8 cellular contexts compared by ENCODE assay signal in the genomic region with DNA sequence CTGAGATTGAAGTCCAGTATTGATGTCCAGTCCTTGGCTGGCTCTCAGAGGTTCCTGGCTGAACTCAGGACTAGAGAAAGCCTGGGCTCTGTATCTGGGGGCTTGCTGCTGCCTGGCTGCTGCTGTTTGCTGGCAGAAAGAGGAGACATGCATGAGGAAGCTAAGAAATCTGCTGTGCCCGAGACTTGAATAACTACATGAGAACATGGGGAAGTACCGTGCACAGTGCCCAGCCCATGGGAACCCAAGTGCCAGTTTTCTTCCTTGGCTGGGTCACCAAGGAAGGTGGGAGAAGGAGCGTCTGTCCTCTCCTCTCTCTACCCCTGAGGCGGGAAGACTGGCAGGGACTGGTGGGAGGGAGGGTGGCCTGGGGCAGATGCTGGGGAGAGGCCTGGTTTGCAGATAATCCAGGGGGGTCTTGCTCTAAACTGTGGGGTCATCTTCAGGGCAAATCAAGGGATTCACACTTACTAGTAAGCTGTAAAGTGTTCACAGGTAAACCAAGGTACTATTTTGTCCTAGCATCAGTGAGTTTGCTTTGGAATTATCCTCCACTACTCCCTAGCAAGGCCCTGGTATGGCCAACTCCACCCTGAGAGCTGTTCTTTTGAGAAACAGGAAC. TPM values are rescaled to one million over a fixed set of nuclear protein-coding genes. Genes with fewer than 3 reads are reported as not detected.
DNase-seq lines count a peak whose midpoint lies in the region; ATAC-seq and TF ChIP-seq lines count a peak whose summit lies in the region.

No MANE protein-coding gene starts in this region.

- H3K36me3 ChIP-seq in DOHH2 (ENCODE audit: control insufficient read depth, low read length) (peaks cover 18% of the 10 kb centered on the region), Panc1 (ENCODE audit: control insufficient read depth, insufficient read depth, low read length) (no peaks in the 10 kb centered on the region), fibroblast of lung (ENCODE audit: control insufficient read depth, insufficient read depth, low read length) (no peaks in the 10 kb centered on the region), psoas muscle (ENCODE audit: insufficient read depth in 1 of 2, low read depth in 1 of 2) (no peaks in the 10 kb centered on the region), endodermal cell (ENCODE audit: control insufficient read depth, insufficient read depth, low read length) (no peaks in the 10 kb centered on the region)

- peaks cover 5% of the 10 kb centered on the region for H3K27me3 Mint-ChIP-seq in endodermal cell (ENCODE audit: insufficient read depth)

- TF ChIP-seq CTCF in DOHH2 (IDR thresholded peaks at IDR 0.05; ENCODE audit: low read depth, low read length, poor library complexity, severe bottlenecking) (no peak), Panc1 (IDR thresholded peaks at IDR 0.05) (no peak), fibroblast of lung (conservative IDR thresholded peaks at IDR 0.05 in 1 of 2, IDR thresholded peaks at IDR 0.05 in 1 of 2; ENCODE audit: low read depth in 1 of 2, low read length in 2 of 2) (no peak), psoas muscle (IDR thresholded peaks at IDR 0.05) (no peak), endodermal cell (conservative IDR thresholded peaks at IDR 0.05) (no peak)

- H3K4me1 ChIP-seq in DOHH2 (ENCODE audit: control insufficient read depth, low read length) (peaks cover 58% of the 10 kb centered on the region), Panc1 (ENCODE audit: control insufficient read depth, insufficient read depth, low read length) (peaks cover 7% of the 10 kb centered on the region; the same call in 1 of the 2 replicates), fibroblast of lung (ENCODE audit: control insufficient read depth, extremely low read depth, insufficient read depth, low read length) (peaks cover 13% of the 10 kb centered on the region), psoas muscle (peaks cover 18% of the 10 kb centered on the region), endodermal cell (ENCODE audit: control insufficient read depth, insufficient read depth, low read length) (no peaks in the 10 kb centered on the region)

- H3K4me2 ChIP-seq in DOHH2 (ENCODE audit: low read length) (peak overlapping the region; percentile 85), fibroblast of lung (ENCODE audit: extremely low read depth, insufficient read depth, low read length) (no peak overlapping the region)

- peaks cover 18% of the 10 kb centered on the region for H3F3A ChIP-seq in DOHH2 (ENCODE audit: control insufficient read depth, insufficient read depth)

- no peaks in the 10 kb centered on the region for H3K27me3 ChIP-seq in DOHH2 (ENCODE audit: control insufficient read depth, low read length)
- no peaks in the 10 kb centered on the region for H3K27me3 ChIP-seq in Panc1 (ENCODE audit: control insufficient read depth, insufficient read depth, low read length)
- no peaks in the 10 kb centered on the region for H3K27me3 ChIP-seq in fibroblast of lung (ENCODE audit: control insufficient read depth, insufficient read depth, low read length)
- H3K27me3 ChIP-seq in psoas muscle (ENCODE audit: insufficient read depth in 3 of 3, low read length in 2 of 3): no peaks in the 10 kb centered on the region
- H3K27me3 ChIP-seq in endodermal cell (ENCODE audit: control insufficient read depth, insufficient read depth, low read length, poor library complexity, severe bottlenecking): no peaks in the 10 kb centered on the region

- POLR2A ChIA-PET in Panc1 (lab: Charles Lee): no interaction called here

- H3K27ac ChIP-seq in DOHH2 (ENCODE audit: low read depth, low read length): peak overlapping the region; percentile 93
- H3K27ac ChIP-seq in Panc1 (ENCODE audit: low read length): peak overlapping the region; percentile 23; the same call in 1 of the 2 replicates
- peak overlapping the region; percentile 77 for H3K27ac ChIP-seq in fibroblast of lung (ENCODE audit: insufficient read depth, low read length)
- peak overlapping the region; percentile 60 for H3K27ac ChIP-seq in psoas muscle
- H3K27ac ChIP-seq in endodermal cell (ENCODE audit: low read depth, low read length): no peak overlapping the region

- H3K27ac Mint-ChIP-seq in endodermal cell: no peak overlapping the region

- H3K79me2 ChIP-seq in DOHH2 (ENCODE audit: control insufficient read depth, low read length) (no peaks in the 10 kb centered on the region), fibroblast of lung (ENCODE audit: control insufficient read depth, insufficient read depth, low read length) (no peaks in the 10 kb centered on the region)

- H3K9ac ChIP-seq in fibroblast of lung (ENCODE audit: insufficient read depth, low read length) (no peak overlapping the region), endodermal cell (ENCODE audit: extremely low read depth, low read length, poor library complexity, severe bottlenecking) (no peak overlapping the region)

- H2AFZ ChIP-seq in fibroblast of lung (ENCODE audit: low read length): peak overlapping the region; percentile 9

- CTCF ChIA-PET in Panc1 (lab: Charles Lee): no interaction called here

- H3K4me3 ChIP-seq in DOHH2 (ENCODE audit: low read length): peak overlapping the region; percentile 60
- no peak overlapping the region for H3K4me3 ChIP-seq in Panc1 (ENCODE audit: low read depth in 2 of 2, low read length in 2 of 2)
- no peak overlapping the region for H3K4me3 ChIP-seq in fibroblast of lung (replicated peaks in 1 of 4; ENCODE audit: control extremely low read depth in 1 of 4, insufficient read depth in 1 of 4, low read depth in 3 of 4, low read length in 4 of 4)
- no peak overlapping the region for H3K4me3 ChIP-seq in psoas muscle
- H3K4me3 ChIP-seq in endodermal cell (ENCODE audit: low read length): no peak overlapping the region

- DNase-seq in Panc1 (ENCODE audit: low read depth, low spot score) (no peak), fibroblast of lung (ENCODE audit: low read depth in 2 of 2) (no peak), psoas muscle (no peak), endodermal cell (no peak), activated gamma-delta T cell (lab: John Stamatoyannopoulos, UW) (no peak)
- DNase-seq in stimulated activated CD4-positive, alpha-beta T cell treated with anti-CD3 and anti-CD28 coated beads, Interleukin-4, amount 100 ng/mL, for 4 hours: no peak

- H3K36me3 Mint-ChIP-seq in endodermal cell (ENCODE audit: low read depth): peaks cover 1% of the 10 kb centered on the region

- peak; percentile 30; the same call in 1 of the 2 replicates for ATAC-seq in Panc1
- peak in 3 of 4 donors; percentile 31 to 48 (median 39) for ATAC-seq in psoas muscle
- ATAC-seq in HG03045 (IDR thresholded peaks at IDR 0.05; ENCODE audit: unreplicated experiment): no peak

- 54 to 70% (median 57%) methylated on average over 3 to 4 of the region's 4 CpGs for WGBS in psoas muscle, 3 donors
- 96 to 100% methylated on average over 2 to 3 of the region's 4 CpGs for whole genome bisulfite sequencing in endodermal cell (ENCODE audit: insufficient coverage in 1 of 2, insufficient read length in 1 of 2), 2 experiments

- H3K9me3 ChIP-seq in DOHH2 (ENCODE audit: control insufficient read depth, insufficient read depth, low read length) (peaks cover 19% of the 10 kb centered on the region), Panc1 (ENCODE audit: control insufficient read depth, insufficient read depth, low read depth, low read length) (0 out of 2 replicates have a peak, but pooled peaks cover 3% of the 10 kb centered on the region), fibroblast of lung (ENCODE audit: control insufficient read depth, insufficient read depth, low read depth, low read length) (no peaks in the 10 kb centered on the region), psoas muscle (no peaks in the 10 kb centered on the region), endodermal cell (ENCODE audit: control insufficient read depth, low read length) (peaks cover 20% of the 10 kb centered on the region)

- H3K9me3 Mint-ChIP-seq in endodermal cell: peaks cover 23% of the 10 kb centered on the region

- in situ Hi-C loops in Panc1 (cut with HindIII; ENCODE audit: low pct_unique_long_range_greater_than_20kb, low sequenced_read_pairs): no loop called here

- no peaks in the 10 kb centered on the region for H3K9me2 ChIP-seq in DOHH2 (replicated peaks; ENCODE audit: control insufficient read depth, low read length)

- no peak overlapping the region for H3K4me3 Mint-ChIP-seq in endodermal cell

- no TSS peak for BruUV-seq in Panc1 (replicated peaks; lab: Mats Ljungman, UMichigan)

- H3K4me1 Mint-ChIP-seq in endodermal cell: peaks cover 16% of the 10 kb centered on the region

- intact Hi-C loops in Panc1 (cut with micrococcal nuclease; ENCODE audit: unreplicated experiment): no loop called here
- intact Hi-C loops in psoas muscle (cut with DNase I): loop anchor here in 1 of 2 donors (5.0 kb wide), 1 partner anchor 729 kb away; no protein-coding TSS in a partner anchor

- H4K20me1 ChIP-seq in DOHH2 (ENCODE audit: control insufficient read depth, insufficient read depth, low read depth, low read length) (no peaks in the 10 kb centered on the region), fibroblast of lung (ENCODE audit: control insufficient read depth, extremely low read depth, insufficient read depth, low read length) (no peaks in the 10 kb centered on the region)

RNA-seq across cellular contexts. Expression of a gene that starts 13.8 kb away (rescaled TPM):
- total RNA-seq in Panc1 (2021; ENCODE audit: unreplicated experiment) (84.9 TPM), fibroblast of lung (13.9 and 22.0 TPM in 2 replicates), psoas muscle (100 to 1,000 TPM in 3 of 4 donors, 10 to 100 TPM in 1; 59.4 to 225 (median 160) TPM), endodermal cell (10 to 100 TPM; 99.4 to 99.6 TPM)
- 126 TPM for polyA plus RNA-seq in Panc1 (2012; ENCODE audit: insufficient read length)
- polyA plus RNA-seq in fibroblast of lung (41.7 and 58.6 TPM in 2 replicates), psoas muscle (100 to 1,000 TPM in 1 of 3 donors, 10 to 100 TPM in 2; 45.4 to 144 (median 46.8) TPM)
- 111 and 130 TPM in 2 replicates for polyA plus RNA-seq in fibroblast of lung (2012)
- polyA minus RNA-seq in fibroblast of lung (ENCODE audit: low replicate concordance): 82.5 and 113 TPM in 2 replicates
- polyA plus RNA-seq in endodermal cell (2013, experiment 1 of 2): 215 TPM
- 172 TPM for polyA plus RNA-seq in endodermal cell (2013, experiment 2 of 2)
